In the genomic region with DNA sequence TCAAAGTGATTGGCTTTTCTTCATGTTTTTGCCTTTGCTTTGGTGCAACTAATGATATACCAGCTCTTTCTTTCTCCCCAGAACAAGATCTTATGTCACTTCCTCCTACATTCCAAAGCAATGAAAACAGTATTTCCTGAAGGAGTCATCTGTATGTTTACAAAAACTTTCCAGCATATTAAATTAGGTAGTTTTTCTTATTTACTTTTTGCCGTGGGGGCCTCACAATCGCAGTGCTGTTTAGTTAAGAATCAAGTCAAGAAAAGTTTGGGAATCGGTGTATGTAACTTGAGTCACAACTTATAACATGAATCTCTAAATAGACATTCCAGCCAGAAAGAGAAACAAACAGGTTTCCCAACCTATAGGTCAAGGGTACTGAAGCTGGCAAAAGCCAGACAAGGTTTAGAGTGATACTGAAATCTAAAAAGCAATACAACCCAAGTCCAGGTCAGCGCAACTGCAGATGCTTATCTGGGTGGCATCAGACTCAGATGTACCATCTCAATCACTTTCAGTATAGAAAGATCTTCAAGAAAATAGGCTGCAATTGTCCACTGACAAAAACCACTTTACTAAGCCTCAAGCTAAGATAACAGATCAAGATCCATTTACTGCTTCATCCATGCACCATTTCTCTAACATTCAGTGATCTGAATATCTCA, we compare ENCODE assay signal across 14 cellular contexts.
DNase-seq lines count a peak whose midpoint lies in the region; TF ChIP-seq lines count a peak whose summit lies in the region.
"Had no signal": no experiment of that assay in that cellular context is flagged by ENCODE, and none has a peak within 500 bp of the region (broad histone marks: within the 10 kb centered on the region; RNA-seq: fewer than 3 reads in every experiment).

No MANE protein-coding gene starts in this region.

- in situ Hi-C loops in Caki2 (cut with HindIII; ENCODE audit: low pct_unique_long_range_greater_than_20kb, low sequenced_read_pairs): no loop called here

- peaks cover 7% of the 10 kb centered on the region for H3K36me3 ChIP-seq in neutrophil
- H3K36me3 ChIP-seq: cardiac muscle cell, tibial nerve had no signal

- DNase-seq in Caki2 (ENCODE audit: low read depth) (peak; percentile 76), NCI-H226 (peak; percentile 64), epithelial cell of proximal tubule (ENCODE audit: low read depth) (peak; percentile 88), T-helper 9 cell (no peak), NOMO-1 (lab: John Stamatoyannopoulos, UW; ENCODE audit: unreplicated experiment in 2 of 2) (no peak)
- no peak for DNase-seq in stimulated activated CD4-positive, alpha-beta T cell treated with anti-CD3 and anti-CD28 coated beads, Interleukin-4, amount 100 ng/mL, for 4 hours
- no peak for DNase-seq in activated effector memory CD4-positive, alpha-beta T cell treated with anti-CD3 and anti-CD28 coated beads, Interleukin-2, amount 50 U/mL, for 16 hours
- DNase-seq: GDM1; naive thymus-derived CD8-positive, alpha-beta T cell; NCI-H2081; stimulated activated CD4-positive, alpha-beta T cell treated with anti-CD3 and anti-CD28 coated beads, Interleukin-2, amount 100 ng/mL, for 48 hours had no signal

- H3K4me3 ChIP-seq in epithelial cell of proximal tubule (ENCODE audit: low read depth, low read length): no peak overlapping the region
- H3K4me3 ChIP-seq in neutrophil (ENCODE audit: low read depth in 1 of 2, low read length in 1 of 2): no peak overlapping the region
- H3K4me3 ChIP-seq: cardiac muscle cell, tibial nerve had no signal

- H3K27me3 ChIP-seq in neutrophil: no peaks in the 10 kb centered on the region
- H3K27me3 ChIP-seq: cardiac muscle cell, tibial nerve had no signal

- TF ChIP-seq CTCF in epithelial cell of proximal tubule (conservative IDR thresholded peaks at IDR 0.05; ENCODE audit: low read depth, low read length) (no peak), neutrophil (IDR thresholded peaks at IDR 0.05) (no peak)

- H3K9me3 ChIP-seq in neutrophil: no peaks in the 10 kb centered on the region
- H3K9me3 ChIP-seq: tibial nerve had no signal

- H3K27ac ChIP-seq in neutrophil: peak overlapping the region; percentile 56
- H3K27ac ChIP-seq: cardiac muscle cell had no signal

- peaks cover 5 to 21% of the 10 kb centered on the region in 2 experiments for H3K4me1 ChIP-seq in neutrophil (ENCODE audit: control insufficient read depth in 1 of 2, insufficient read depth in 1 of 2, low read depth in 1 of 2, low read length in 1 of 2)

Comparison
In these comparisons a context has a peak if more than half of its experiments do, and no peak if none do; other contexts are left out.
1. DNase-seq: peak in Caki2 (single experiment), NCI-H226 (single experiment) and epithelial cell of proximal tubule (single experiment); none in stimulated activated CD4-positive, alpha-beta T cell treated with anti-CD3 and anti-CD28 coated beads, Interleukin-4, amount 100 ng/mL, for 4 hours (0 of 2), T-helper 9 cell (single experiment), activated effector memory CD4-positive, alpha-beta T cell treated with anti-CD3 and anti-CD28 coated beads, Interleukin-2, amount 50 U/mL, for 16 hours (single experiment) and NOMO-1 (0 of 2).